8 cellular contexts compared by ENCODE assay signal in the genomic region with DNA sequence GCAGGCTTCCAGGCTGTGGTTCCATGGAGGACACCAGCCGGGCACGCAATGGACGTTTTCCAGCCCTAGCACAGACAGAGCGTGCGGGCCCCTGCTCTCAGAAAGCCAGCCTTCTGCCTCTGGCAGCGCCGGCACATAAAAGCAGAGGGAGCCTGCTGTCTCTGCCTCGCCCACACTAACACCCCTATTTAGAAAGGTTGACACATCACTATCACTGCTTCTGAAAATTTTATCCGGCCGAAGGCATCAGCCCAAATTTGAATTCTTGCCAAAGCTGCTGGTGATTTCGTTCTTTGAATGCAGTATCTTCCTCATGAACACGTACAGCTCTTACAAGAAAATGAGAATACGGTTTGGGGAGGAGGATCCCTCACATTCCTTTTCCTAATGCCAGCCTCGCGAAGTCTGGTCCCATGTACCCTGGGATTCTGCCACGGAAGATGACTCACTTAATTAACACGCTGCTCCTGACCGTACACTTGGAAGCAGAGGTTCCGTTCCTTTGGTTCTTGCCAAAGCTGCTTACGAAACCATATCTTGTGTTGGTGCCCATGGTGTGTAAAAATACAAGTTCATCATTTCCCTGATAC. TPM values are rescaled to one million over a fixed set of nuclear protein-coding genes. Genes with fewer than 3 reads are reported as not detected.
DNase-seq lines count a peak whose midpoint lies in the region; ATAC-seq and TF ChIP-seq lines count a peak whose summit lies in the region.

No MANE protein-coding gene starts in this region.

- DNase-seq in CD1c-positive myeloid dendritic cell (ENCODE audit: extremely low spot score) (peak; percentile 43), amniotic stem cell (lab: John Stamatoyannopoulos, UW) (peak; percentile 71), left ventricle myocardium inferior (peak; percentile 46), putamen (ENCODE audit: low spot score) (peak; percentile 66), NCI-H1105 (lab: John Stamatoyannopoulos, UW) (no peak)

- H3K4me2 ChIP-seq in KMS-11, result peak overlapping the region; percentile 96; the same call in 1 of the 2 replicates

- ATAC-seq in GM18502 (IDR thresholded peaks at IDR 0.05; ENCODE audit: poor library complexity, unreplicated experiment) (no peak), HG02870 (IDR thresholded peaks at IDR 0.05; ENCODE audit: unreplicated experiment) (no peak)

- no peak overlapping the region for H3K27ac ChIP-seq in KMS-11
- H3K27ac ChIP-seq in left ventricle myocardium inferior (replicated peaks), result peak overlapping the region; percentile 97

- H3K79me2 ChIP-seq in KMS-11 (ENCODE audit: insufficient read depth, low read depth), result peaks cover 15% of the 10 kb centered on the region; the same call in 1 of the 2 replicates

- H3K36me3 ChIP-seq in KMS-11 (ENCODE audit: insufficient read depth) (no peaks in the 10 kb centered on the region), left ventricle myocardium inferior (no peaks in the 10 kb centered on the region)

- intact Hi-C loops in left ventricle myocardium inferior (cut with micrococcal nuclease), result no loop called here

- no peak overlapping the region for H3K4me3 ChIP-seq in KMS-11 (IDR thresholded peaks at IDR 0.05; ENCODE audit: insufficient read depth, low read depth, low read length)
- peak overlapping the region; percentile 76 for H3K4me3 ChIP-seq in left ventricle myocardium inferior

- no peak overlapping the region for H3K9ac ChIP-seq in KMS-11

- no peaks in the 10 kb centered on the region for H4K20me1 ChIP-seq in KMS-11 (ENCODE audit: insufficient read depth)

- H2AFZ ChIP-seq in KMS-11 (ENCODE audit: low read depth), result peak overlapping the region; percentile 97; the same call in 1 of the 2 replicates

- peaks cover 21% of the 10 kb centered on the region for H3K4me1 ChIP-seq in KMS-11 (ENCODE audit: low read depth, poor library complexity, severe bottlenecking)
- peaks cover 49% of the 10 kb centered on the region for H3K4me1 ChIP-seq in left ventricle myocardium inferior

- TF ChIP-seq CTCF in KMS-11 (conservative IDR thresholded peaks at IDR 0.05; ENCODE audit: low read depth, low read length) (no peak), left ventricle myocardium inferior (IDR thresholded peaks at IDR 0.05; ENCODE audit: borderline replicate concordance) (no peak)

- no peaks in the 10 kb centered on the region for H3K9me3 ChIP-seq in left ventricle myocardium inferior (replicated peaks)

- H3K27me3 ChIP-seq in KMS-11 (ENCODE audit: insufficient read depth, low read depth), result peaks cover 5% of the 10 kb centered on the region; the same call in 1 of the 2 replicates
- no peaks in the 10 kb centered on the region for H3K27me3 ChIP-seq in left ventricle myocardium inferior (ENCODE audit: low read depth)

RNA-seq across cellular contexts. Expression of a gene that starts 1.3 kb away (rescaled TPM):
- 27.4 TPM for total RNA-seq in left ventricle myocardium inferior

RNA-seq across cellular contexts. Expression of a gene that starts 22.4 kb away (rescaled TPM):
- 8.4 TPM for total RNA-seq in left ventricle myocardium inferior

RNA-seq across cellular contexts. Expression of a gene that starts 27.1 kb away (rescaled TPM):
- total RNA-seq in left ventricle myocardium inferior, result 101 TPM

RNA-seq across cellular contexts. Expression of a gene that starts 42.4 kb away (rescaled TPM):
- total RNA-seq in left ventricle myocardium inferior, result 30.4 TPM

RNA-seq across cellular contexts. Expression of a gene that starts 53.8 kb away (rescaled TPM):
- total RNA-seq in left ventricle myocardium inferior, result 76.1 TPM
